15 cellular contexts compared by ENCODE assay signal in genomic region chr20:63522981-63523611, GRCh38. TPM values are rescaled to one million over a fixed set of nuclear protein-coding genes. Genes with fewer than 3 reads are reported as not detected.
DNase-seq lines count a peak whose midpoint lies in the region; ATAC-seq and TF ChIP-seq lines count a peak whose summit lies in the region.
"Had no signal": no experiment of that assay in that cellular context is flagged by ENCODE, and none has a peak within 500 bp of the region (broad histone marks: within the 10 kb centered on the region; RNA-seq: fewer than 3 reads in every experiment).

No MANE protein-coding gene starts in this region.

- H3K27me3 Mint-ChIP-seq in stimulated activated naive B cell treated with anti-CD40 and anti-IgM and Interleukin-4, amounts not matched to agents 10 μg/mL and 1 μg/mL and 100 μg/mL, for 72 hours: no peaks in the 10 kb centered on the region
- H3K27me3 Mint-ChIP-seq in activated T-helper 17 cell treated with anti-CD3 and anti-CD28 coated beads, Interleukin-2, amount 50 U/mL, for 72 hours: no peaks in the 10 kb centered on the region

- POLR2A ChIA-PET in HEK293T (lab: Yijun Ruan, JAX): interaction anchor here (0.8 to 3.0 kb wide), 6 partner anchors 13 to 104 kb away, joined by 3 to 26 read pairs (median 3); partner anchors contain the start of genes GMEB2 and HELZ2

- ATAC-seq in Right ventricle myocardium superior (ENCODE audit: poor library complexity) (no peak), right lobe of liver (no peak)
- ATAC-seq in stimulated activated naive B cell treated with anti-CD40 and anti-IgM and Interleukin-4, amounts not matched to agents 10 μg/mL and 1 μg/mL and 100 μg/mL, for 72 hours (replicated peaks): no peak
- ATAC-seq in activated T-helper 17 cell treated with anti-CD3 and anti-CD28 coated beads, Interleukin-2, amount 50 U/mL, for 72 hours (replicated peaks): no peak
- ATAC-seq: stimulated activated naive CD8-positive, alpha-beta T cell treated with anti-CD3 and anti-CD28 coated beads, Interleukin-15, Interleukin-2, amounts not matched to agents 100 U/mL and 50 U/mL, for 24 hours had no signal

- peak overlapping the region; percentile 17 to 90 for H3K4me3 Mint-ChIP-seq in stimulated activated naive B cell treated with anti-CD40 and anti-IgM and Interleukin-4, amounts not matched to agents 10 μg/mL and 1 μg/mL and 100 μg/mL, for 72 hours
- H3K4me3 Mint-ChIP-seq in activated T-helper 17 cell treated with anti-CD3 and anti-CD28 coated beads, Interleukin-2, amount 50 U/mL, for 72 hours: no peak overlapping the region

- H3K9me3 ChIP-seq in right lobe of liver: no peaks in the 10 kb centered on the region

- CTCF ChIA-PET in HEK293T (lab: Yijun Ruan, JAX): no interaction called here

- H3K27ac ChIP-seq in VCaP: peak overlapping the region; percentile 96; the same call in 1 of the 2 replicates
- H3K27ac ChIP-seq in right lobe of liver: no peak overlapping the region

- TF ChIP-seq POLR2A in right lobe of liver (IDR thresholded peaks at IDR 0.05): no peak

- intact Hi-C loops in Right ventricle myocardium superior (cut with DNase I) (no loop called here), cardiac septum (cut with DNase I) (loop anchor here (10.0 kb wide), 1 partner anchor 542 kb away; the partner anchor contains the start of gene TCEA2), right lobe of liver (cut with DNase I) (no loop called here)

- no CpG with 5 or more reads among the region's 11 CpGs for WGBS in right lobe of liver (ENCODE audit: insufficient coverage, low coverage, low lambda C conversion rate, missing lambda C conversion rate)

- H3K4me1 ChIP-seq in right lobe of liver: peaks cover 0 to 10% (median 2%) of the 10 kb centered on the region in 4 donors

- peak overlapping the region; percentile 60 for H3K27ac Mint-ChIP-seq in stimulated activated naive B cell treated with anti-CD40 and anti-IgM and Interleukin-4, amounts not matched to agents 10 μg/mL and 1 μg/mL and 100 μg/mL, for 72 hours
- H3K27ac Mint-ChIP-seq in activated T-helper 17 cell treated with anti-CD3 and anti-CD28 coated beads, Interleukin-2, amount 50 U/mL, for 72 hours: no peak overlapping the region

- peaks cover 20 to 30% of the 10 kb centered on the region in 2 donors for H3K36me3 Mint-ChIP-seq in stimulated activated naive B cell treated with anti-CD40 and anti-IgM and Interleukin-4, amounts not matched to agents 10 μg/mL and 1 μg/mL and 100 μg/mL, for 72 hours
- peaks cover 20% of the 10 kb centered on the region for H3K36me3 Mint-ChIP-seq in activated T-helper 17 cell treated with anti-CD3 and anti-CD28 coated beads, Interleukin-2, amount 50 U/mL, for 72 hours (ENCODE audit: low read depth)

- peaks cover 5 to 6% of the 10 kb centered on the region in 2 donors for H3K9me3 Mint-ChIP-seq in stimulated activated naive B cell treated with anti-CD40 and anti-IgM and Interleukin-4, amounts not matched to agents 10 μg/mL and 1 μg/mL and 100 μg/mL, for 72 hours
- no peaks in the 10 kb centered on the region for H3K9me3 Mint-ChIP-seq in activated T-helper 17 cell treated with anti-CD3 and anti-CD28 coated beads, Interleukin-2, amount 50 U/mL, for 72 hours

- H3K36me3 ChIP-seq in right lobe of liver: no peaks in the 10 kb centered on the region

- peak; percentile 42 for DNase-seq in Right ventricle myocardium superior
- no peak for DNase-seq in cardiac septum (ENCODE audit: low spot score)
- peak in 2 of 3 donors; percentile 28 to 53 for DNase-seq in right lobe of liver
- DNase-seq in stimulated activated naive B cell treated with anti-CD40 and anti-IgM and Interleukin-4, amounts not matched to agents 10 μg/mL and 1 μg/mL and 100 μg/mL, for 72 hours: no peak
- DNase-seq in HEK293T (ENCODE audit: extremely low spot score): no peak
- no peak for DNase-seq in C1 segment of cervical spinal cord (lab: John Stamatoyannopoulos, UW)
- DNase-seq: activated CD4-positive, alpha-beta T cell treated with anti-CD3 and anti-CD28 coated beads for 1 hour; activated gamma-delta T cell treated with Interleukin-2 at 50 U/mL for 16 hours; NCI-H2171; stimulated activated CD4-positive, alpha-beta T cell treated with anti-CD3 and anti-CD28 coated beads, Interleukin-4, amount 100 ng/mL, for 24 hours; stimulated activated naive CD8-positive, alpha-beta T cell treated with anti-CD3 and anti-CD28 coated beads, Interleukin-15, Interleukin-2, amounts not matched to agents 100 U/mL and 50 U/mL, for 24 hours had no signal

- H3K4me3 ChIP-seq in right lobe of liver: no peak overlapping the region
- H3K4me3 ChIP-seq: lung had no signal

- no peaks in the 10 kb centered on the region for H3K27me3 ChIP-seq in right lobe of liver

- no peak for TF ChIP-seq CTCF in VCaP (conservative IDR thresholded peaks at IDR 0.05)
- TF ChIP-seq CTCF in right lobe of liver (IDR thresholded peaks at IDR 0.05): no peak

- H3K4me1 Mint-ChIP-seq in stimulated activated naive B cell treated with anti-CD40 and anti-IgM and Interleukin-4, amounts not matched to agents 10 μg/mL and 1 μg/mL and 100 μg/mL, for 72 hours: peaks cover 22 to 60% of the 10 kb centered on the region in 2 donors
- peaks cover 8% of the 10 kb centered on the region for H3K4me1 Mint-ChIP-seq in activated T-helper 17 cell treated with anti-CD3 and anti-CD28 coated beads, Interleukin-2, amount 50 U/mL, for 72 hours

TF ChIP-seq in HEK293T, 16 proteins besides CTCF, POLR2A, EP300 and RAD21:
- no peak for TF ChIP-seq PKNOX1 (IDR thresholded peaks at IDR 0.05)
- TF ChIP-seq ARNT (IDR thresholded peaks at IDR 0.05): no peak
- TF ChIP-seq L3MBTL2 (conservative IDR thresholded peaks at IDR 0.05): no peak
- no peak for TF ChIP-seq ZNF384 (IDR thresholded peaks at IDR 0.05)
- TF ChIP-seq SUZ12 (IDR thresholded peaks at IDR 0.05): no peak
- no peak for TF ChIP-seq ELF4 (IDR thresholded peaks at IDR 0.05)
- TF ChIP-seq FOXK2 (IDR thresholded peaks at IDR 0.05): no peak
- TF ChIP-seq HDGF (IDR thresholded peaks at IDR 0.05; ENCODE audit: borderline replicate concordance): no peak
- no peak for TF ChIP-seq TARDBP (IDR thresholded peaks at IDR 0.05)
- no peak for TF ChIP-seq LEF1 (IDR thresholded peaks at IDR 0.05; ENCODE audit: borderline replicate concordance)

RNA-seq across cellular contexts. Expression of gene PPDPF, which starts 2.5 kb away (rescaled TPM):
- 246 TPM for total RNA-seq in Right ventricle myocardium superior
- total RNA-seq in cardiac septum: 438 TPM
- total RNA-seq in right lobe of liver: 10 to 100 TPM; 50.2 to 99.4 (median 76.7) TPM
- total RNA-seq in activated T-helper 17 cell treated with anti-CD3 and anti-CD28 coated beads, Interleukin-2, amount 50 U/mL, for 72 hours: 10 to 100 TPM; 65.5 to 87.5 TPM

RNA-seq across cellular contexts. Expression of gene PTK6, which starts 14.1 kb away (rescaled TPM):
- total RNA-seq in Right ventricle myocardium superior: 0.13 TPM
- not detected for total RNA-seq in cardiac septum
- total RNA-seq in right lobe of liver: 10 to 100 TPM in 1 of 6 experiments, 1 to 10 TPM in 3, under 1 TPM in 2; 0.78 to 11.0 (median 3.6) TPM
- total RNA-seq in activated T-helper 17 cell treated with anti-CD3 and anti-CD28 coated beads, Interleukin-2, amount 50 U/mL, for 72 hours: 1 to 10 TPM in 1 of 2 donors, under 1 TPM in 1; 0.69 to 1.9 TPM

RNA-seq across cellular contexts. Expression of gene EEF1A2, which starts 24.2 kb away (rescaled TPM):
- total RNA-seq in Right ventricle myocardium superior (1,229 TPM), cardiac septum (1,211 TPM), right lobe of liver (100 to 1,000 TPM in 2 of 6 experiments, 1 to 10 TPM in 1, under 1 TPM in 3; 0.22 to 153 (median 1.0) TPM)
- total RNA-seq in activated T-helper 17 cell treated with anti-CD3 and anti-CD28 coated beads, Interleukin-2, amount 50 U/mL, for 72 hours: 10 to 100 TPM in 1 of 2 donors, under 1 TPM in 1; 0.80 to 10.9 TPM

RNA-seq across cellular contexts. Expression of gene SRMS, which starts 24.5 kb away (rescaled TPM):
- total RNA-seq in Right ventricle myocardium superior (not detected), cardiac septum (not detected), right lobe of liver (not detected)
- not detected for total RNA-seq in activated T-helper 17 cell treated with anti-CD3 and anti-CD28 coated beads, Interleukin-2, amount 50 U/mL, for 72 hours
- total RNA-seq: lung, posterior vena cava had no signal

RNA-seq across cellular contexts. Expression of gene FNDC11, which starts 30.9 kb away (rescaled TPM):
- total RNA-seq in Right ventricle myocardium superior: 0.11 TPM
- total RNA-seq in cardiac septum: not detected
- total RNA-seq in right lobe of liver: not detected
- under 1 TPM in 1 of 2 donors, not detected in 1; 0.40 TPM for total RNA-seq in activated T-helper 17 cell treated with anti-CD3 and anti-CD28 coated beads, Interleukin-2, amount 50 U/mL, for 72 hours

Comparison
In these comparisons a context has a peak if more than half of its experiments do, and no peak if none do; other contexts are left out.
1. DNase-seq: peak in Right ventricle myocardium superior (single experiment) and right lobe of liver (2 of 3); none in cardiac septum (single experiment), stimulated activated naive B cell treated with anti-CD40 and anti-IgM and Interleukin-4, amounts not matched to agents 10 μg/mL and 1 μg/mL and 100 μg/mL, for 72 hours (single experiment), HEK293T (single experiment) and C1 segment of cervical spinal cord (0 of 14).